In the genomic region with DNA sequence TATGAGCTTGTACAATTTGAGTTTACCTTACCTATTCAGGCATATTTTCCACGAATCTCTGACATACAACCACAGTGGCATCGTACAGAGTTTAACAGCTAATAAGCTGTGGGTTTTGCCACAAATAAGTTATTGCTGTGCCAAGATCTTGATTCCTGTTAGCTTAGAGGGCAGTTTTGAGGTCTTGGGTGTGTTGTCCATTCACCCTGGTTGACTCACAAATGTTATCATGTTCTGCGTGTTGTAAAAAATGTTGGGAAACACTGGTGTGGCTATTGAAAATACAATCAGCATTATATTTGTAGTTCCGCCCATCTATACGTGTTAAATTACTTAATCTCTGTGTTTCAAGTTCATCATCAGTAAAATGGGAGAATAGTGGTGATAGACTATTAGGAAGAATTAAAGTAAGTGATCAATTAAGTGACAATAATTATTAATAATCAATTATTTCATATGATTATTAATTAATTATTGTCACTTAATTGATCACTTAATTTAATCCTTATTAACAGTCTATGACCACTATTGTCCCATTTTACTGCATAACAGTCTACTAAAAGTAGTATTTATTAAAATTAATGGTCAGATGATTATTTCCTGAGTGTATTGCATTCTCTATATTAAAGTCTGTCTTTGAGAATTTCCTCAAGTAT, we compare ENCODE assay signal across 15 cellular contexts.
DNase-seq lines count a peak whose midpoint lies in the region; ATAC-seq and TF ChIP-seq lines count a peak whose summit lies in the region.
"Had no signal": no experiment of that assay in that cellular context is flagged by ENCODE, and none has a peak within 500 bp of the region (broad histone marks: within the 10 kb centered on the region; RNA-seq: fewer than 3 reads in every experiment).

No MANE protein-coding gene starts in this region.

- ATAC-seq in GM18868 (IDR thresholded peaks at IDR 0.05; ENCODE audit: unreplicated experiment) (peak; percentile 0), HG02623 (IDR thresholded peaks at IDR 0.05; ENCODE audit: unreplicated experiment) (peak; percentile 0), PC-3 (peak; percentile 48)
- peak; percentile 62 for ATAC-seq in naive thymus-derived CD4-positive, alpha-beta T cell
- ATAC-seq: left lung; natural killer cell treated with Interleukin-12 subunit alpha and Interleukin-12 subunit beta and Interleukin-15 and Interleukin-18, amount 100 ng/mL, for 72 hours had no signal

- TF ChIP-seq CTCF in PC-3 (conservative IDR thresholded peaks at IDR 0.05; ENCODE audit: low read depth, low read length) = no peak

- H3K27ac ChIP-seq in PC-3 (ENCODE audit: low read length) = no peak overlapping the region
- H3K27ac ChIP-seq in naive thymus-derived CD4-positive, alpha-beta T cell (ENCODE audit: low read depth, low read length) = no peak overlapping the region

- no peak overlapping the region for H3K4me3 Mint-ChIP-seq in naive thymus-derived CD4-positive, alpha-beta T cell
- H3K4me3 Mint-ChIP-seq: natural killer cell treated with Interleukin-12 subunit alpha and Interleukin-12 subunit beta and Interleukin-15 and Interleukin-18, amount 100 ng/mL, for 72 hours had no signal

- H2AFZ ChIP-seq in PC-3 (ENCODE audit: low read length) = no peak overlapping the region

- H3K9me3 ChIP-seq in PC-3 (ENCODE audit: low read length) = no peaks in the 10 kb centered on the region
- H3K9me3 ChIP-seq in naive thymus-derived CD4-positive, alpha-beta T cell (ENCODE audit: control insufficient read depth in 2 of 3, low read length in 3 of 3) = no peaks in the 10 kb centered on the region
- H3K9me3 ChIP-seq: HAP-1, left lung, Peyer's patch had no signal

- peaks cover 0 to 35% (median 7%) of the 10 kb centered on the region in 7 donors for H3K4me1 Mint-ChIP-seq in naive thymus-derived CD4-positive, alpha-beta T cell

- POLR2A ChIA-PET in PC-3 (lab: Charles Lee; ENCODE audit: unreplicated experiment) = no interaction called here
- POLR2A ChIA-PET in naive thymus-derived CD4-positive, alpha-beta T cell (lab: Charles Lee) = interaction anchor here (0.6 kb wide), 1 partner anchor 27 kb away, joined by 3 read pairs; no protein-coding TSS in a partner anchor

- no peak overlapping the region for H3K4me2 ChIP-seq in PC-3 (ENCODE audit: low read length)

- no peaks in the 10 kb centered on the region for H4K20me1 ChIP-seq in PC-3 (ENCODE audit: low read length)

- no peaks in the 10 kb centered on the region for H3K79me2 ChIP-seq in PC-3 (ENCODE audit: low read length)

- DNase-seq in PC-3 (peak; percentile 63), D341Med (ENCODE audit: low spot score) (no peak), 8988T (no peak), KBM-7 (no peak)
- no peak for DNase-seq in naive thymus-derived CD4-positive, alpha-beta T cell
- DNase-seq in activated CD4-positive, alpha-beta T cell treated with anti-CD3 and anti-CD28 coated beads, Interleukin-2, amount 50 U/mL, for 4 hours = no peak
- DNase-seq: activated CD8-positive, alpha-beta memory T cell treated with anti-CD3 and anti-CD28 coated beads for 24 hours; left lung; NCI-H187; NCI-H524; Peyer's patch had no signal

- intact Hi-C loops in PC-3 (cut with micrococcal nuclease) = no loop called here
- intact Hi-C loops in naive thymus-derived CD4-positive, alpha-beta T cell (cut with micrococcal nuclease) = no loop called here

- H3K27me3 Mint-ChIP-seq in naive thymus-derived CD4-positive, alpha-beta T cell = peaks cover 0 to 7% (median 0%) of the 10 kb centered on the region in 5 donors

- H3K27ac Mint-ChIP-seq in naive thymus-derived CD4-positive, alpha-beta T cell = no peak overlapping the region
- H3K27ac Mint-ChIP-seq: natural killer cell treated with Interleukin-12 subunit alpha and Interleukin-12 subunit beta and Interleukin-15 and Interleukin-18, amount 100 ng/mL, for 72 hours had no signal

- H3K9me3 Mint-ChIP-seq in naive thymus-derived CD4-positive, alpha-beta T cell = peaks cover 0 to 3% (median 0%) of the 10 kb centered on the region in 11 donors
- H3K9me3 Mint-ChIP-seq: natural killer cell treated with Interleukin-12 subunit alpha and Interleukin-12 subunit beta and Interleukin-15 and Interleukin-18, amount 100 ng/mL, for 72 hours had no signal

- no peaks in the 10 kb centered on the region for H3K36me3 ChIP-seq in PC-3 (ENCODE audit: low read depth, low read length)
- no peaks in the 10 kb centered on the region for H3K36me3 ChIP-seq in naive thymus-derived CD4-positive, alpha-beta T cell (ENCODE audit: control insufficient read depth in 2 of 3, insufficient read depth in 3 of 3, low read length in 3 of 3)
- H3K36me3 ChIP-seq: HAP-1, left lung, Peyer's patch had no signal

- in situ Hi-C loops in KBM-7 (cut with MboI; ENCODE audit: low pct_unique_long_range_greater_than_20kb, low sequenced_read_pairs) = no loop called here

- H3K4me3 ChIP-seq in PC-3 (ENCODE audit: low read length) = no peak overlapping the region
- H3K4me3 ChIP-seq in naive thymus-derived CD4-positive, alpha-beta T cell (ENCODE audit: low read length) = no peak overlapping the region
- H3K4me3 ChIP-seq: HAP-1, left lung, Peyer's patch had no signal

- CTCF ChIA-PET in PC-3 (lab: Charles Lee) = interaction anchor here (0.5 kb wide), 1 partner anchor 34 kb away, joined by 3 read pairs; no protein-coding TSS in a partner anchor
- CTCF ChIA-PET in naive thymus-derived CD4-positive, alpha-beta T cell (lab: Charles Lee) = no interaction called here

- no peaks in the 10 kb centered on the region for H3F3A ChIP-seq in PC-3 (ENCODE audit: low read length, unreplicated experiment)

- peaks cover 0 to 4% (median 0%) of the 10 kb centered on the region in 5 donors for H3K36me3 Mint-ChIP-seq in naive thymus-derived CD4-positive, alpha-beta T cell
- H3K36me3 Mint-ChIP-seq: natural killer cell treated with Interleukin-12 subunit alpha and Interleukin-12 subunit beta and Interleukin-15 and Interleukin-18, amount 100 ng/mL, for 72 hours had no signal

- H3K27me3 ChIP-seq in PC-3 (ENCODE audit: low read length) = no peaks in the 10 kb centered on the region
- H3K27me3 ChIP-seq in naive thymus-derived CD4-positive, alpha-beta T cell (ENCODE audit: control insufficient read depth in 2 of 2, insufficient read depth in 2 of 2, low read length in 2 of 2) = no peaks in the 10 kb centered on the region
- H3K27me3 ChIP-seq: left lung, Peyer's patch had no signal

- H3K4me1 ChIP-seq in PC-3 (ENCODE audit: insufficient read depth, low read length) = peaks cover 12% of the 10 kb centered on the region; the same call in 1 of the 2 replicates
- no peaks in the 10 kb centered on the region for H3K4me1 ChIP-seq in naive thymus-derived CD4-positive, alpha-beta T cell (ENCODE audit: control insufficient read depth in 2 of 2, insufficient read depth in 2 of 2, low read length in 2 of 2)
- H3K4me1 ChIP-seq: HAP-1, Peyer's patch had no signal

- H3K9me2 ChIP-seq in PC-3 (replicated peaks; ENCODE audit: low read length) = no peaks in the 10 kb centered on the region

- no TSS peak for BruUV-seq in PC-3 (replicated peaks; lab: Mats Ljungman, UMichigan)

- no peak overlapping the region for H3K9ac ChIP-seq in PC-3 (ENCODE audit: low read length)

Comparison
In these comparisons a context has a peak if more than half of its experiments do, and no peak if none do; other contexts are left out.
1. ATAC-seq: peak in every context shown above with its lines; median percentile 62 in naive thymus-derived CD4-positive, alpha-beta T cell; 48 in PC-3; 0 in GM18868; 0 in HG02623.